Comparison of ENCODE assay signal across 2 cellular contexts in the genomic region with DNA sequence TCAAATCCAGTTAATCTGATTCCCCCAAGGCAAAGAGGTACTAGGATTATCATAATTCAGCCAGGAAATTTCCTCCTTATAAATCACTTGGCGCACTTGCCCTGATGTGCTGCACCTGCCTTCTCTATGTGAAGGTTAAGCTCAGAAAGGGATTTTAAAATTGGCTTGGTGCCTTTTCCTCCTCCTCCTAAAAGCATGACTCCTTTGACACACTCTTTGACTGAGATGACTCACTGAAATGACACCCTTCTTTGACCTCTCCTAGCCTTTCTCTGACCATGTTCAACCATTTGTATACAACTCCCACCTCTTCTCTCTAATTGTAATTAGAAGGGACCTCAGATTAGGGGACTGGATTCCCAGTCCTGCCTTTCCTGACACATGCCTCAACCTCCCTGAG.
A peak's percentile ranks its signal among the peaks of the same experiment; 100 is the strongest.
TF ChIP-seq lines count a peak whose summit lies in the region.

No MANE protein-coding gene starts in this region.

TF ChIP-seq in IMR-90, 13 proteins besides CTCF, POLR2A, EP300 and RAD21:
- TF ChIP-seq FOS (IDR thresholded peaks at IDR 0.05; ENCODE audit: low read depth, low read length) (0 out of 2 replicates have a peak, but pooled peaks have one; percentile 17), SMC3 (IDR thresholded peaks at IDR 0.05; ENCODE audit: low read depth, low read length) (no peak)

TF ChIP-seq in endothelial cell of umbilical vein, 7 proteins besides CTCF, POLR2A, EP300 and RAD21:
- TF ChIP-seq, protein P1, sequence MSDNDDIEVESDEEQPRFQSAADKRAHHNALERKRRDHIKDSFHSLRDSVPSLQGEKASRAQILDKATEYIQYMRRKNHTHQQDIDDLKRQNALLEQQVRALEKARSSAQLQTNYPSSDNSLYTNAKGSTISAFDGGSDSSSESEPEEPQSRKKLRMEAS (IDR thresholded peaks at IDR 0.05; ENCODE audit: insufficient read depth, insufficient read length) = no peak
- TF ChIP-seq FOS (IDR thresholded peaks at IDR 0.05; ENCODE audit: borderline replicate concordance, insufficient read depth, low read length) (no peak), GATA2 (IDR thresholded peaks at IDR 0.05; ENCODE audit: insufficient read depth, insufficient read length, low read depth, low read length) (no peak), JUN (IDR thresholded peaks at IDR 0.05; ENCODE audit: borderline replicate concordance, insufficient read depth, insufficient read length, low read depth) (peak; percentile 3)
TF ChIP-seq in endothelial cell of umbilical vein: peak in this region for 1.
